ENCODE assay signal across 8 cellular contexts in the genomic region with DNA sequence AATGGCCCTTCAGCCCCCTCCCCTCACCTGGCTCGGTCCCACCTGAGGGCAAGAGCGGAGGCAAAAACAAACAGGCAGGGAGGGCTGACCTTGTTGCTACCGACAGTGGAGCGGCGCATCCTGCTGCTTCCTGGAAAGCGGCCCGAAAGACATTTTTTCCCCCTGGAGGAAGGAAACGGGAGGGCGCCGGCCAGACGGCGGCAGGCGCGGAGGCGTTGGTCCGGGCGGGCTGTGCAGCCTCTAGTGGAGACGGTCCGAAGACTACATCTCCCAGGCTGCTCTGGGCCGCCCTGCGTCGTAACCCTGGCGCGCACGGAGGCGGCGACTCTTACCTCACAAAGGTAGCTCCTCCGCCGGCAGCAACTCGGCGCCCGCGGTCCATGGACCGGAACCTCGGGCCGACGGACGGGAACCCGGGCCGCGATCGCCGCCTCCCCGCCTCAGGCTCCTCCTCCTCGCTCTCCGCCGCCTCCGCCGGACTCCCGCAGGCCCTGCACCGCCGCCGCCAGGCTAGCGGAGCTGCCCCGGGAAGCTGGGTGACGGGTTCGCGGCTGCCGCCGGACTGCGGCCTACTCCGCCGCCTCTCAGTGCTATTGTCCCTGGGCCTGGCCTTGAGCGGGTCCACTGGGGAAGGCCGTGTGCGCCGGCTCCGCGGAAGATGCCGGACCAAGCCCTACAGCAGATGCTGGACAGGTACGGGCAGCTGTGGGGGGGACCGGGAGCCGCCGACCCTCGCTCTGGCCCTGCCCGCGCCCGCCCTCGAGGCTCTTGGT. TPM values are rescaled to one million over a fixed set of nuclear protein-coding genes. Genes with fewer than 3 reads are reported as not detected.
DNase-seq lines count a peak whose midpoint lies in the region; ATAC-seq and TF ChIP-seq lines count a peak whose summit lies in the region.

Gene CPEB3 (minus strand): TSS at position 242 of the 773 bp plus-strand sequence. CDS start 50,728 bp downstream, outside the sequence.
Gene MARCHF5 (plus strand): TSS at position 331 of the 773 bp plus-strand sequence. CDS start 328 bp downstream, at position 659.

- H3K4me1 Mint-ChIP-seq in T-helper 17 cell = peaks cover 21% of the 10 kb centered on the region

- ATAC-seq in HG02885 (IDR thresholded peaks at IDR 0.05; ENCODE audit: poor library complexity, unreplicated experiment) = peak; percentile 99
- ATAC-seq in T-helper 17 cell = peak; percentile 99
- peak; percentile 99 to 100 for ATAC-seq in right cardiac atrium
- peak; percentile 100 for ATAC-seq in aorta (ENCODE audit: low FRiP score)

- peak; percentile 67 for TF ChIP-seq POLR2A in GM15510 (IDR thresholded peaks at IDR 0.05; ENCODE audit: borderline replicate concordance, extremely low read depth, insufficient read length)

- H3K27me3 ChIP-seq in right cardiac atrium (ENCODE audit: control insufficient read depth, insufficient read depth) (no peaks in the 10 kb centered on the region), aorta (ENCODE audit: control insufficient read depth in 1 of 2, insufficient read depth in 2 of 2, low read length in 1 of 2) (no peaks in the 10 kb centered on the region)

- H3K36me3 ChIP-seq in aorta (ENCODE audit: control insufficient read depth in 1 of 2, insufficient read depth in 2 of 2, low read length in 1 of 2) = no peaks in the 10 kb centered on the region

- no peaks in the 10 kb centered on the region for H3K9me3 ChIP-seq in T-helper 17 cell (ENCODE audit: control insufficient read depth, low read length, poor library complexity, severe bottlenecking)
- H3K9me3 ChIP-seq in right cardiac atrium (ENCODE audit: control insufficient read depth, low read length) = no peaks in the 10 kb centered on the region
- no peaks in the 10 kb centered on the region for H3K9me3 ChIP-seq in aorta (ENCODE audit: control insufficient read depth, low read length)

- under 1% methylated on average over 79 of the region's 79 CpGs for WGBS in right cardiac atrium
- 0% methylated on average over 77 to 79 of the region's 79 CpGs for WGBS in aorta, 2 donors

- H3K27me3 Mint-ChIP-seq in T-helper 17 cell = no peaks in the 10 kb centered on the region

- H3K27ac ChIP-seq in right cardiac atrium (ENCODE audit: low read length) (peak within 1 kb of the TSS; percentile 93), aorta (ENCODE audit: low read depth in 1 of 2, low read length in 2 of 2) (peak within 1 kb of the TSS; percentile 71 to 92)

- H3K4me1 ChIP-seq in right cardiac atrium (ENCODE audit: control insufficient read depth, insufficient read depth, low read length) (no peaks in the 10 kb centered on the region), aorta (ENCODE audit: control insufficient read depth in 1 of 2, insufficient read depth in 2 of 2, low read length in 2 of 2) (no peaks in the 10 kb centered on the region)

- peak within 1 kb of the TSS; percentile 87 for H3K27ac Mint-ChIP-seq in T-helper 17 cell

- peak within 1 kb of the TSS; percentile 74 for H3K4me3 ChIP-seq in right cardiac atrium (ENCODE audit: low read length)
- H3K4me3 ChIP-seq in aorta (ENCODE audit: low read length in 2 of 2) = peak within 1 kb of the TSS; percentile 70 to 81

- no peaks in the 10 kb centered on the region for H3K36me3 Mint-ChIP-seq in T-helper 17 cell (ENCODE audit: low read depth)

- intact Hi-C loops in right cardiac atrium (cut with DNase I) (loop anchor here in 3 of 4 donors (2.0 to 10.0 kb wide), 5 partner anchors 49 to 206 kb away; no protein-coding TSS in a partner anchor), aorta (cut with DNase I) (loop anchor here (2.0 to 10.0 kb wide), 4 partner anchors 46 to 204 kb away; no protein-coding TSS in a partner anchor)

- H3K4me3 Mint-ChIP-seq in T-helper 17 cell = peak within 1 kb of the TSS; percentile 94

- peak; percentile 83 for DNase-seq in NCI-H1694 (lab: John Stamatoyannopoulos, UW)
- peak; percentile 81 to 86 (median 86) for DNase-seq in T-helper 17 cell
- peak; percentile 36 to 96 (median 91) for DNase-seq in anterior cingulate cortex (lab: John Stamatoyannopoulos, UW)
- peak; percentile 97 to 99 (median 99) for DNase-seq in right cardiac atrium
- peak; percentile 92 for DNase-seq in putamen (ENCODE audit: low spot score)
- DNase-seq in aorta = peak; percentile 98

RNA-seq across cellular contexts. Expression of gene CPEB3, which starts in this region (rescaled TPM):
- total RNA-seq in T-helper 17 cell = 1 to 10 TPM; 3.2 to 3.7 TPM
- 10 to 100 TPM in 3 of 4 donors, 1 to 10 TPM in 1; 7.2 to 14.3 (median 12.4) TPM for total RNA-seq in right cardiac atrium
- polyA plus RNA-seq in right cardiac atrium = 4.6 TPM
- 1 to 10 TPM; 7.4 to 8.0 TPM for total RNA-seq in aorta
- 1 to 10 TPM; 1.4 to 1.9 TPM for polyA plus RNA-seq in aorta

RNA-seq across cellular contexts. Expression of gene MARCHF5, which starts in this region (rescaled TPM):
- total RNA-seq in T-helper 17 cell (10 to 100 TPM; 27.3 to 30.8 TPM), right cardiac atrium (10 to 100 TPM; 29.4 to 36.7 (median 32.1) TPM), aorta (10 to 100 TPM; 36.5 to 43.0 TPM)
- polyA plus RNA-seq in right cardiac atrium (15.8 TPM), aorta (10 to 100 TPM; 15.0 to 22.6 TPM)

Comparison
In these comparisons a context has a peak if more than half of its experiments do, and no peak if none do; other contexts are left out.
1. Peak in every context shown above with its lines: DNase-seq, ATAC-seq, H3K4me3 ChIP-seq and H3K27ac ChIP-seq.